ENCODE assay signal across 19 cellular contexts in genomic region chr1:52210044-52210443, GRCh38.
DNase-seq lines count a peak whose midpoint lies in the region; ATAC-seq and TF ChIP-seq lines count a peak whose summit lies in the region.
"Had no signal": no experiment of that assay in that cellular context is flagged by ENCODE, and none has a peak within 500 bp of the region (broad histone marks: within the 10 kb centered on the region; RNA-seq: fewer than 3 reads in every experiment).

No MANE protein-coding gene starts in this region.

- no peaks in the 10 kb centered on the region for H3K27me3 ChIP-seq in PC-3 (ENCODE audit: low read length)
- H3K27me3 ChIP-seq: Peyer's patch had no signal

- no TSS peak for BruUV-seq in PC-3 (replicated peaks; lab: Mats Ljungman, UMichigan)

- no peak overlapping the region for H3K4me3 Mint-ChIP-seq in activated T-cell treated with anti-CD3 and anti-CD28 coated beads, Interleukin-2, amount 50 U/mL, for 24 hours

- POLR2A ChIA-PET in PC-3 (lab: Charles Lee; ENCODE audit: unreplicated experiment): no interaction called here

- DNase-seq in activated T-cell treated with anti-CD3 and anti-CD28 coated beads, Interleukin-2, amount 50 U/mL, for 24 hours: no peak
- DNase-seq in activated T-cell treated with anti-CD3 and anti-CD28 coated beads for 4 hours (no peak), EH (ENCODE audit: low read depth) (peak; percentile 4), PC-3 (peak; percentile 29), epithelial cell of esophagus (ENCODE audit: low read depth) (peak; percentile 85), NOMO-1 treated with DMSO at 0.1 percent for 48 hours (lab: John Stamatoyannopoulos, UW; ENCODE audit: unreplicated experiment) (no peak), SW480 (ENCODE audit: low spot score) (no peak)
- DNase-seq: C1 segment of cervical spinal cord, DND-41, KG1, MM.1S, NCI-H1092 treated with DMSO at 0.1 percent for 48 hours, NCI-H1694, NCI-H524, Peyer's patch, SHP77 had no signal

- no peak overlapping the region for H2AFZ ChIP-seq in PC-3 (ENCODE audit: low read length)

- no peaks in the 10 kb centered on the region for H3F3A ChIP-seq in PC-3 (ENCODE audit: low read length, unreplicated experiment)

- TF ChIP-seq CTCF in PC-3 (conservative IDR thresholded peaks at IDR 0.05; ENCODE audit: low read depth, low read length) (no peak), epithelial cell of esophagus (IDR thresholded peaks at IDR 0.05; ENCODE audit: insufficient read depth, low read depth, low read length, missing control alignments) (no peak)

- intact Hi-C loops in PC-3 (cut with micrococcal nuclease): no loop called here

- H3K27ac Mint-ChIP-seq in activated T-cell treated with anti-CD3 and anti-CD28 coated beads, Interleukin-2, amount 50 U/mL, for 24 hours: peak overlapping the region; percentile 81

- CTCF ChIA-PET in PC-3 (lab: Charles Lee): no interaction called here

- peaks cover 25% of the 10 kb centered on the region for H3K4me1 Mint-ChIP-seq in activated T-cell treated with anti-CD3 and anti-CD28 coated beads, Interleukin-2, amount 50 U/mL, for 24 hours (ENCODE audit: low read depth)

- no peaks in the 10 kb centered on the region; the same call in 1 of the 2 replicates for H3K9me2 ChIP-seq in PC-3 (replicated peaks; ENCODE audit: low read length)

- no peaks in the 10 kb centered on the region for H3K27me3 Mint-ChIP-seq in activated T-cell treated with anti-CD3 and anti-CD28 coated beads, Interleukin-2, amount 50 U/mL, for 24 hours

- H3K4me3 ChIP-seq in PC-3 (ENCODE audit: low read length): no peak overlapping the region
- H3K4me3 ChIP-seq in epithelial cell of esophagus (ENCODE audit: low read length): no peak overlapping the region
- H3K4me3 ChIP-seq: A549, Peyer's patch had no signal

- H3K27ac ChIP-seq in PC-3 (ENCODE audit: low read length): no peak overlapping the region
- H3K27ac ChIP-seq: A549, Peyer's patch had no signal

- H3K9me3 Mint-ChIP-seq in activated T-cell treated with anti-CD3 and anti-CD28 coated beads, Interleukin-2, amount 50 U/mL, for 24 hours: no peaks in the 10 kb centered on the region

- ATAC-seq in PC-3: peak; percentile 46; the same call in 1 of the 2 replicates
- ATAC-seq in GM21717 (IDR thresholded peaks at IDR 0.05; ENCODE audit: unreplicated experiment): no peak
- ATAC-seq: A549, HepG2 had no signal

- no peaks in the 10 kb centered on the region for H3K79me2 ChIP-seq in PC-3 (ENCODE audit: low read length)

- H3K36me3 ChIP-seq in PC-3 (ENCODE audit: low read depth, low read length): no peaks in the 10 kb centered on the region
- H3K36me3 ChIP-seq: Peyer's patch had no signal

- no peak overlapping the region for H3K9ac ChIP-seq in PC-3 (ENCODE audit: low read length)

- no peak overlapping the region for H3K4me2 ChIP-seq in PC-3 (ENCODE audit: low read length)
- H3K4me2 ChIP-seq: A549 had no signal

- no peaks in the 10 kb centered on the region for H3K9me3 ChIP-seq in PC-3 (ENCODE audit: low read length)
- H3K9me3 ChIP-seq: A549, Peyer's patch had no signal

- no peaks in the 10 kb centered on the region for H3K4me1 ChIP-seq in PC-3 (ENCODE audit: insufficient read depth, low read length)
- H3K4me1 ChIP-seq: A549, Peyer's patch had no signal

- peaks cover 4% of the 10 kb centered on the region for H3K36me3 Mint-ChIP-seq in activated T-cell treated with anti-CD3 and anti-CD28 coated beads, Interleukin-2, amount 50 U/mL, for 24 hours (ENCODE audit: low read depth)

- H4K20me1 ChIP-seq in PC-3 (ENCODE audit: low read length): no peaks in the 10 kb centered on the region

Comparison
In these comparisons a context has a peak if more than half of its experiments do, and no peak if none do; other contexts are left out.
1. DNase-seq: peak in EH (single experiment), PC-3 (single experiment) and epithelial cell of esophagus (single experiment); none in activated T-cell treated with anti-CD3 and anti-CD28 coated beads, Interleukin-2, amount 50 U/mL, for 24 hours (single experiment), activated T-cell treated with anti-CD3 and anti-CD28 coated beads for 4 hours (single experiment), NOMO-1 treated with DMSO at 0.1 percent for 48 hours (single experiment) and SW480 (single experiment).